In the genomic region with DNA sequence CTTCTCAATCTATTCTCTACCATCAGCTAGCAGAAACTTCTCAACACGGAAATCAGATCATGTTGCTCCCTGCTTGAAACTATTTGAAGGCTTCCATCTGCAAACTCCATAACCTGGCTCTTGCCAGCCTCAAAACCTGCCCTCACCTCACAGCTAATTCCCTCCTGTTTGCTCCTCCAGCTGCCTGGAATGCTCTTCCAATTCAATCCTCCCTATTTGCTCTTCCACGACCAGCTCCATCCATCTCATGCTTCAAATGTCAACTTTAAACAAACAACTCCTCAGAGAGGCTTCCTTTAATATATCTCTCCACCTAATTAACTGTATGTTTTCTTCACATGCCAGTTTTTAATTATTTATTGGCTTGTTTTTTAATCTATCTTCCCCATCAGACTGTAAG, we compare ENCODE assay signal across 8 cellular contexts. TPM values are rescaled to one million over a fixed set of nuclear protein-coding genes. Genes with fewer than 3 reads are reported as not detected.
DNase-seq lines count a peak whose midpoint lies in the region; TF ChIP-seq lines count a peak whose summit lies in the region.

No MANE protein-coding gene starts in this region.

- peaks cover 37% of the 10 kb centered on the region for H3K36me3 Mint-ChIP-seq in activated CD4-positive, alpha-beta T cell treated with anti-CD3 and anti-CD28 coated beads, Interleukin-2, amount 10 ng/mL, durations not matched to agents 7 days and 5 days (ENCODE audit: low read depth)
- H3K36me3 Mint-ChIP-seq in activated CD4-positive, alpha-beta memory T cell treated with anti-CD3 and anti-CD28 coated beads, Interleukin-2, amount 10 ng/mL, durations not matched to agents 7 days and 5 days (ENCODE audit: low read depth) = peaks cover 36% of the 10 kb centered on the region

- H3K9me3 Mint-ChIP-seq in activated CD4-positive, alpha-beta T cell treated with anti-CD3 and anti-CD28 coated beads, Interleukin-2, amount 10 ng/mL, durations not matched to agents 7 days and 5 days = no peaks in the 10 kb centered on the region
- H3K9me3 Mint-ChIP-seq in activated CD4-positive, alpha-beta memory T cell treated with anti-CD3 and anti-CD28 coated beads, Interleukin-2, amount 10 ng/mL, durations not matched to agents 7 days and 5 days = no peaks in the 10 kb centered on the region

- peaks cover 0 to 5% of the 10 kb centered on the region in 2 donors for H3K36me3 ChIP-seq in stomach smooth muscle (ENCODE audit: control insufficient read depth in 2 of 2, insufficient read depth in 2 of 2, low read length in 2 of 2)

- peaks cover 10% of the 10 kb centered on the region for H3K4me1 ChIP-seq in stomach smooth muscle (ENCODE audit: control insufficient read depth, insufficient read depth, low read length)

- CTCF ChIA-PET in activated CD4-positive, alpha-beta T cell treated with anti-CD3 and anti-CD28 coated beads, Interleukin-2, amount 10 ng/mL, durations not matched to agents 7 days and 5 days (lab: Charles Lee) = no interaction called here
- CTCF ChIA-PET in activated CD4-positive, alpha-beta memory T cell treated with anti-CD3 and anti-CD28 coated beads, Interleukin-2, amount 10 ng/mL, durations not matched to agents 7 days and 5 days (lab: Charles Lee) = no interaction called here
- CTCF ChIA-PET in RWPE1 (lab: Yijun Ruan, JAX) = no interaction called here

- peak overlapping the region; percentile 84 for H3K4me3 Mint-ChIP-seq in activated CD4-positive, alpha-beta T cell treated with anti-CD3 and anti-CD28 coated beads, Interleukin-2, amount 10 ng/mL, durations not matched to agents 7 days and 5 days
- peak overlapping the region; percentile 85 for H3K4me3 Mint-ChIP-seq in activated CD4-positive, alpha-beta memory T cell treated with anti-CD3 and anti-CD28 coated beads, Interleukin-2, amount 10 ng/mL, durations not matched to agents 7 days and 5 days

- peak overlapping the region; percentile 98 for H3K27ac Mint-ChIP-seq in activated CD4-positive, alpha-beta T cell treated with anti-CD3 and anti-CD28 coated beads, Interleukin-2, amount 10 ng/mL, durations not matched to agents 7 days and 5 days
- H3K27ac Mint-ChIP-seq in activated CD4-positive, alpha-beta memory T cell treated with anti-CD3 and anti-CD28 coated beads, Interleukin-2, amount 10 ng/mL, durations not matched to agents 7 days and 5 days = peak overlapping the region; percentile 92

- no peaks in the 10 kb centered on the region for H3K9me3 ChIP-seq in stomach smooth muscle (ENCODE audit: control insufficient read depth in 2 of 2, low read length in 2 of 2)

- peak overlapping the region; percentile 95 for H3K4me3 ChIP-seq in iPS-11a (ENCODE audit: low read depth, low read length)
- peak overlapping the region; percentile 93 to 95 for H3K4me3 ChIP-seq in stomach smooth muscle (ENCODE audit: low read length in 2 of 2)

- H3K27me3 ChIP-seq in stomach smooth muscle (ENCODE audit: control insufficient read depth in 1 of 2, insufficient read depth in 2 of 2, low read length in 2 of 2) = no peaks in the 10 kb centered on the region

- H3K27me3 Mint-ChIP-seq in activated CD4-positive, alpha-beta T cell treated with anti-CD3 and anti-CD28 coated beads, Interleukin-2, amount 10 ng/mL, durations not matched to agents 7 days and 5 days = no peaks in the 10 kb centered on the region
- no peaks in the 10 kb centered on the region for H3K27me3 Mint-ChIP-seq in activated CD4-positive, alpha-beta memory T cell treated with anti-CD3 and anti-CD28 coated beads, Interleukin-2, amount 10 ng/mL, durations not matched to agents 7 days and 5 days

- TF ChIP-seq CTCF in RWPE1 (conservative IDR thresholded peaks at IDR 0.05; ENCODE audit: low read depth) = no peak

- H3K27ac ChIP-seq in stomach smooth muscle (ENCODE audit: low read length) = no peak overlapping the region
- no peak overlapping the region for H3K27ac ChIP-seq in RWPE1

- H3K4me1 Mint-ChIP-seq in activated CD4-positive, alpha-beta T cell treated with anti-CD3 and anti-CD28 coated beads, Interleukin-2, amount 10 ng/mL, durations not matched to agents 7 days and 5 days = peaks cover 54% of the 10 kb centered on the region
- peaks cover 72% of the 10 kb centered on the region for H3K4me1 Mint-ChIP-seq in activated CD4-positive, alpha-beta memory T cell treated with anti-CD3 and anti-CD28 coated beads, Interleukin-2, amount 10 ng/mL, durations not matched to agents 7 days and 5 days

- DNase-seq in activated CD4-positive, alpha-beta T cell treated with anti-CD3 and anti-CD28 coated beads, Interleukin-2, amount 10 ng/mL, durations not matched to agents 7 days and 5 days = no peak
- DNase-seq in activated CD4-positive, alpha-beta T cell treated with anti-CD3 and anti-CD28 coated beads, Interleukin-2, amount 50 U/mL, for 48 hours = no peak
- no peak for DNase-seq in activated CD4-positive, alpha-beta memory T cell treated with anti-CD3 and anti-CD28 coated beads, Interleukin-2, amount 10 ng/mL, durations not matched to agents 7 days and 5 days
- DNase-seq in GOT3 (lab: John Stamatoyannopoulos, UW) (no peak), NCI-H2196 (lab: John Stamatoyannopoulos, UW; ENCODE audit: unreplicated experiment) (no peak), RWPE1 (ENCODE audit: low spot score) (no peak)

- peak overlapping the region; percentile 22 to 96 for H3K9ac ChIP-seq in stomach smooth muscle (ENCODE audit: low read length in 2 of 2)

- POLR2A ChIA-PET in activated CD4-positive, alpha-beta T cell treated with anti-CD3 and anti-CD28 coated beads, Interleukin-2, amount 10 ng/mL, durations not matched to agents 7 days and 5 days (lab: Charles Lee) = interaction anchor here (2.5 kb wide), 1 partner anchor 10 kb away, joined by 9 read pairs; a partner anchor contains a TSS
- POLR2A ChIA-PET in activated CD4-positive, alpha-beta memory T cell treated with anti-CD3 and anti-CD28 coated beads, Interleukin-2, amount 10 ng/mL, durations not matched to agents 7 days and 5 days (lab: Charles Lee) = interaction anchor here (1.2 to 3.6 kb wide), 2 partner anchors 11 to 53 kb away, joined by 6 to 73 read pairs; a partner anchor contains a TSS
- POLR2A ChIA-PET in RWPE1 (lab: Yijun Ruan, JAX; ENCODE audit: low non-redundant PET) = no interaction called here

RNA-seq across cellular contexts. Expression of a gene that starts 1.5 kb away (rescaled TPM):
- total RNA-seq in activated CD4-positive, alpha-beta T cell treated with anti-CD3 and anti-CD28 coated beads, Interleukin-2, amount 10 ng/mL, durations not matched to agents 7 days and 5 days = 10 to 100 TPM; 29.0 to 33.8 TPM
- 10 to 100 TPM; 34.1 to 35.9 TPM for total RNA-seq in activated CD4-positive, alpha-beta memory T cell treated with anti-CD3 and anti-CD28 coated beads, Interleukin-2, amount 10 ng/mL, durations not matched to agents 7 days and 5 days

RNA-seq across cellular contexts. Expression of a gene that starts 10.6 kb away (rescaled TPM):
- 1 to 10 TPM; 7.2 to 7.7 TPM for total RNA-seq in activated CD4-positive, alpha-beta T cell treated with anti-CD3 and anti-CD28 coated beads, Interleukin-2, amount 10 ng/mL, durations not matched to agents 7 days and 5 days
- total RNA-seq in activated CD4-positive, alpha-beta memory T cell treated with anti-CD3 and anti-CD28 coated beads, Interleukin-2, amount 10 ng/mL, durations not matched to agents 7 days and 5 days = 1 to 10 TPM; 7.4 to 9.4 TPM

RNA-seq across cellular contexts. Expression of a gene that starts 53.0 kb away (rescaled TPM):
- total RNA-seq in activated CD4-positive, alpha-beta T cell treated with anti-CD3 and anti-CD28 coated beads, Interleukin-2, amount 10 ng/mL, durations not matched to agents 7 days and 5 days = 10 to 100 TPM; 15.1 to 16.3 TPM
- 10 to 100 TPM; 16.6 to 18.1 TPM for total RNA-seq in activated CD4-positive, alpha-beta memory T cell treated with anti-CD3 and anti-CD28 coated beads, Interleukin-2, amount 10 ng/mL, durations not matched to agents 7 days and 5 days

RNA-seq across cellular contexts. Expression of a gene that starts 59.9 kb away (rescaled TPM):
- not detected for total RNA-seq in activated CD4-positive, alpha-beta T cell treated with anti-CD3 and anti-CD28 coated beads, Interleukin-2, amount 10 ng/mL, durations not matched to agents 7 days and 5 days
- not detected for total RNA-seq in activated CD4-positive, alpha-beta memory T cell treated with anti-CD3 and anti-CD28 coated beads, Interleukin-2, amount 10 ng/mL, durations not matched to agents 7 days and 5 days
